1 cellular context compared by ENCODE assay signal in the genomic region with DNA sequence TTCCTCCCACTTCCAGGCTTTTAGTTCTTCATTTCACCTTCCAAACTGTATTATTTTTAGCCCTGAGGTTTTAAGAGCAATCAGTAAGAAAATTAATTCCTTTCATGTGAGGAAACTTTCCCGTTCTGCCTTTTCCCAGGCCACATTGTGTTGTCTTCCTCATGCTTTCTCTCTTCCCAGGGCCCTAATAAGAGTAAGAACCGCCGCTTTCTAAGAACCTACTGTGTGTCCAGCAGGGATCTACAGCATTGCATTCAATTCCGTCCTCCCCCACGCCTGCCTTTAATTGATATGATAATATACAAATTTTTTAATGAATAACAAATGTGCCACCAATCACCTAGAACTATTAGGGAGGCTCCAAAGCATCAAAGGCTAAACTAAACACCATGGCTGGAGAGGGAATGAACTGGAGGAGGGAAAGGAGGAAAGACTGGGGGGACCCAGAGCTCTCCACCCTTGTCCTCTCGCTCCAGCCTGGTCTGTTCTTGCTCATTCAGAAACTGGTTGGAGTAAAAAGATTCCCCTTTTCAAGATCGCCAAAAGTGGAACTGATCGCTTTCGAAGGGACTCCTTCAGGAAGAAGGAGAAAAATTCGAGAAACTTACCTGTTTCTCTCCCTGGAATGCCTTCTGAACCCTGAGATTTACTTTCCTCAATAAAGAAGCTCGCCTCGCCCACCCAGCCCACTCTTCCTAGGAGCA.
TF ChIP-seq lines count a peak whose summit lies in the region.

No MANE protein-coding gene starts in this region.

TF ChIP-seq in H1, 55 proteins besides CTCF, POLR2A, EP300 and RAD21:
- TF ChIP-seq SRF (IDR thresholded peaks at IDR 0.05; ENCODE audit: low read depth, low read length) (no peak), CREB1 (IDR thresholded peaks at IDR 0.05) (no peak), GABPA (IDR thresholded peaks at IDR 0.05; ENCODE audit: borderline replicate concordance, insufficient read depth, low read length) (no peak), TAF1 (IDR thresholded peaks at IDR 0.05; ENCODE audit: low read depth, low read length) (0 out of 2 replicates have a peak, but pooled peaks have one; percentile 34), PHF8 (conservative IDR thresholded peaks at IDR 0.05; ENCODE audit: low read depth, low read length) (peak; percentile 59), CEBPB (IDR thresholded peaks at IDR 0.05; ENCODE audit: low read depth, low read length) (no peak), TBP (IDR thresholded peaks at IDR 0.05; ENCODE audit: low read depth, low read length) (peak; percentile 34; the same call in 1 of the 2 replicates), NRF1 (IDR thresholded peaks at IDR 0.05; ENCODE audit: low read depth, low read length) (no peak)
